In the genomic region with DNA sequence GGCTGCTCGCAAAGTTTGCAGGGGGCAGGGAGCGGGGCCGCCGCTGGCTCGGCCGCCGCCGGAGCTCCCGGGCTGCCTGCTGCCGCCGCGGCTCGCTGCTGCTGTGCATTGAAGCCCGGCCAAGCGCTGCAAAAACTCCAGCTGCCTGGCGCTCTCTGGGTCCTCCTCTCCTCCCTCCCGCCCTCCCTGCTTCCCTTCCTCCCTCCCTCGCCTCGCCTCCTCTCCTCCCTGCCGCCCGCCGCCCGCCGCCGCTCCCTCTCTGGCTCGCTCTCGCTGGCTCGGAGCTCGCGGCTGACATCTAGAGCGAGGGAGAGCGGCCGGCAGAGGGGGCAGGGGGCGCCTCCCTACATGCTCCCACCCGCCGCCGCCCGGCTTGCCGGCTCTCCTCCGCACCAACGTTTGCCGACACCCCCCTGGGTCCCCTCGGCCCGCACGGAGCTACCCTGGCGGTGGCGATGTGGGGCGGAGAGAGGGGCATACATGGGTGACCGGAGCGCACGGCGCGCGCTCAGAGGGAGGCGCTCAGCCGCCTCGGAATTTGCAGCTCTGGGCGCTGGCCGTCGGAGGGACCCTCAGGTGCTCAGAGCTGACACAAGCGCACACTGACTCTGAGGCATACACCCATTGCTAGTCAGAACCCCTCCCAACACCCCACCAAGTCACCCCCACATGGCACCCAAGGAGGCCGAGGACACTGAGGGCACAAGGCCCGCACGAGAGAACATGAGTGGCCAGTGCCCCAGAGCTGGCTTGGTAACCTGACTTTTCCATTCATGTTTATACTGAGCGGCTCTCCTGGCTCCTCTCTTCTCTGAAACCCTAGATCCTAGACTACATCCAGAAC, we compare ENCODE assay signal across 10 cellular contexts. TPM values are rescaled to one million over a fixed set of nuclear protein-coding genes. Genes with fewer than 3 reads are reported as not detected.
A peak's percentile ranks its signal among the peaks of the same experiment; 100 is the strongest.
DNase-seq lines count a peak whose midpoint lies in the region; ATAC-seq, FAIRE-seq and TF ChIP-seq lines count a peak whose summit lies in the region.
"Had no signal": no experiment of that assay in that cellular context is flagged by ENCODE, and none has a peak within 500 bp of the region (broad histone marks: within the 10 kb centered on the region; RNA-seq: fewer than 3 reads in every experiment).

No MANE protein-coding gene starts in this region.

- H3K9me3 ChIP-seq in mammary epithelial cell (replicated peaks; ENCODE audit: insufficient read depth, low read length) (no peaks in the 10 kb centered on the region), small intestine (ENCODE audit: control insufficient read depth, low read depth) (no peaks in the 10 kb centered on the region)

- no peak overlapping the region for H3K27ac ChIP-seq in mammary epithelial cell (ENCODE audit: insufficient read depth, low read depth, low read length)
- no peak overlapping the region for H3K27ac ChIP-seq in small intestine (ENCODE audit: low read depth in 1 of 2, low read length in 1 of 2)

- no peaks in the 10 kb centered on the region for H4K20me1 ChIP-seq in mammary epithelial cell (ENCODE audit: insufficient read depth, low read length)

- H3K36me3 ChIP-seq in mammary epithelial cell (ENCODE audit: insufficient read depth, low read length) (no peaks in the 10 kb centered on the region), small intestine (ENCODE audit: control insufficient read depth in 2 of 2, insufficient read depth in 2 of 2, low read length in 2 of 2) (no peaks in the 10 kb centered on the region)

- WGBS in mammary epithelial cell (ENCODE audit: low coverage, missing lambda C conversion rate), result 16% methylated on average over 9 of the region's 65 CpGs
- WGBS in small intestine, 3 donors, result 6 to 9% (median 8%) methylated on average over 38 to 65 of the region's 65 CpGs

- H3K4me2 ChIP-seq in mammary epithelial cell (ENCODE audit: insufficient read depth, low read depth, low read length), result peak overlapping the region; percentile 41

- H3K4me3 ChIP-seq in mammary epithelial cell (replicated peaks in 1 of 3; ENCODE audit: insufficient read depth in 1 of 3, low read depth in 2 of 3, low read length in 3 of 3) (no peak overlapping the region), small intestine (ENCODE audit: low read depth in 1 of 2, low read length in 2 of 2) (peak overlapping the region in 1 of 2 donors; percentile 46)

- DNase-seq in NCI-H2107 treated with DMSO at 0.1 percent for 48 hours (lab: John Stamatoyannopoulos, UW; ENCODE audit: unreplicated experiment), result peak; percentile 23
- DNase-seq in NCI-H2107 (lab: John Stamatoyannopoulos, UW), result no peak
- DNase-seq in NCI-H345 treated with DMSO at 0.1 percent for 48 hours (lab: John Stamatoyannopoulos, UW; ENCODE audit: unreplicated experiment), result peak; percentile 37
- peak; percentile 14 for DNase-seq in mammary epithelial cell
- DNase-seq in iris pigment epithelial cell (ENCODE audit: low read depth), result peak; percentile 50
- DNase-seq in small intestine, result peak; percentile 12
- DNase-seq in effector CD4-positive, alpha-beta T cell, result no peak
- DNase-seq: CD4-positive, CD25-positive, alpha-beta regulatory T cell had no signal

- H3K4me1 ChIP-seq in mammary epithelial cell (ENCODE audit: insufficient read depth, low read length) (peaks cover 6% of the 10 kb centered on the region), small intestine (ENCODE audit: control insufficient read depth in 2 of 2, insufficient read depth in 1 of 2, low read depth in 1 of 2, low read length in 1 of 2) (no peaks in the 10 kb centered on the region)

- H3K9ac ChIP-seq in mammary epithelial cell (ENCODE audit: insufficient read depth, low read length), result no peak overlapping the region

- no peak for ATAC-seq in HG03196 (IDR thresholded peaks at IDR 0.05; ENCODE audit: unreplicated experiment)

- TF ChIP-seq CTCF in mammary epithelial cell (conservative IDR thresholded peaks at IDR 0.05 in 1 of 2, IDR thresholded peaks at IDR 0.05 in 1 of 2; ENCODE audit: extremely low read depth in 1 of 2, insufficient read depth in 1 of 2, low read depth in 1 of 2, low read length in 2 of 2), result no peak

- dilution Hi-C loops in mammary epithelial cell (cut with HindIII; ENCODE audit: low sequenced_read_pairs), result loop anchor here (25.0 kb wide), 1 partner anchor 265 kb away; no protein-coding TSS in a partner anchor

- CTCF ChIA-PET in mammary epithelial cell (lab: Charles Lee; ENCODE audit: low non-redundant PET), result no interaction called here

- H3K27me3 ChIP-seq in mammary epithelial cell (ENCODE audit: insufficient read depth, low read length), result peaks cover 45% of the 10 kb centered on the region
- H3K27me3 ChIP-seq in small intestine (ENCODE audit: control insufficient read depth in 2 of 2, insufficient read depth in 2 of 2, low read length in 2 of 2), result peaks cover 13 to 23% of the 10 kb centered on the region in 2 donors

- no TSS peak for BruUV-seq in mammary epithelial cell (replicated peaks; lab: Mats Ljungman, UMichigan)

- FAIRE-seq in small intestine (lab: Jason Lieb, UNC), result no peak
- FAIRE-seq: TTC549 had no signal

- no peak overlapping the region for H2AFZ ChIP-seq in mammary epithelial cell (ENCODE audit: low read depth, low read length)

- in situ Hi-C loops in mammary epithelial cell (cut with MboI; ENCODE audit: low sequenced_read_pairs in 2 of 2), result loop anchor here (10.0 to 25.0 kb wide), 4 partner anchors 253 to 890 kb away; no protein-coding TSS in a partner anchor

- H3K79me2 ChIP-seq in mammary epithelial cell (ENCODE audit: insufficient read depth, low read length), result no peaks in the 10 kb centered on the region

- intact Hi-C loops in mammary epithelial cell (cut with micrococcal nuclease), result no loop called here

RNA-seq across cellular contexts. Expression of gene PLXNA4, which starts 1.2 kb away (rescaled TPM):
- total RNA-seq in mammary epithelial cell, result under 1 TPM in 1 of 2 donors, not detected in 1; under 0.01 TPM
- polyA plus RNA-seq in mammary epithelial cell (0.14 TPM), small intestine (1 to 10 TPM in 1 of 3 donors, under 1 TPM in 1, not detected in 1; under 0.01 to 3.9 TPM)
- not detected for polyA minus RNA-seq in mammary epithelial cell
- polyA plus RNA-seq: CD4-positive, CD25-positive, alpha-beta regulatory T cell had no signal

Comparison
In these comparisons a context has a peak if more than half of its experiments do, and no peak if none do; other contexts are left out.
1. DNase-seq: peak in NCI-H2107 treated with DMSO at 0.1 percent for 48 hours (single experiment), NCI-H345 treated with DMSO at 0.1 percent for 48 hours (single experiment), mammary epithelial cell (single experiment), iris pigment epithelial cell (single experiment) and small intestine (single experiment); none in NCI-H2107 (single experiment) and effector CD4-positive, alpha-beta T cell (single experiment).